In genomic region chr10:130728531-130729215, GRCh38 we compare ENCODE assay signal across 15 cellular contexts.
DNase-seq lines count a peak whose midpoint lies in the region; ATAC-seq, FAIRE-seq and TF ChIP-seq lines count a peak whose summit lies in the region.
"Had no signal": no experiment of that assay in that cellular context is flagged by ENCODE, and none has a peak within 500 bp of the region (broad histone marks: within the 10 kb centered on the region; RNA-seq: fewer than 3 reads in every experiment).

No MANE protein-coding gene starts in this region.

- WGBS in sigmoid colon, 2 donors: 85 to 89% methylated on average over 23 of the region's 23 CpGs

- H3K9me3 ChIP-seq in RWPE2 (ENCODE audit: severe bottlenecking) (no peaks in the 10 kb centered on the region), kidney (ENCODE audit: control insufficient read depth in 1 of 2, low read length in 2 of 2) (no peaks in the 10 kb centered on the region), sigmoid colon (no peaks in the 10 kb centered on the region)
- H3K9me3 ChIP-seq: HAP-1 had no signal

- no peak overlapping the region for H3K9ac ChIP-seq in kidney (ENCODE audit: low read length in 2 of 2)

- ATAC-seq in RWPE2 (ENCODE audit: low read depth) (no peak), HG02840 (IDR thresholded peaks at IDR 0.05; ENCODE audit: low FRiP score, unreplicated experiment) (no peak), HG02610 (IDR thresholded peaks at IDR 0.05; ENCODE audit: unreplicated experiment) (no peak)
- ATAC-seq: CD8-positive, alpha-beta T cell; GM12878 had no signal

- TF ChIP-seq CTCF in RWPE2 (IDR thresholded peaks at IDR 0.05; ENCODE audit: poor library complexity, severe bottlenecking) (no peak), kidney (IDR thresholded peaks at IDR 0.05; ENCODE audit: borderline replicate concordance, extremely low read depth, insufficient read depth) (no peak), sigmoid colon (IDR thresholded peaks at IDR 0.05) (no peak)

- TF ChIP-seq POLR2A in sigmoid colon (IDR thresholded peaks at IDR 0.05): no peak

- intact Hi-C loops in kidney (cut with DNase I) (no loop called here), sigmoid colon (cut with DNase I) (no loop called here)

- H3K36me3 ChIP-seq in RWPE2 (ENCODE audit: low read depth) (no peaks in the 10 kb centered on the region), kidney (ENCODE audit: control insufficient read depth in 1 of 2, insufficient read depth in 2 of 2, low read length in 2 of 2) (no peaks in the 10 kb centered on the region), sigmoid colon (no peaks in the 10 kb centered on the region)
- H3K36me3 ChIP-seq: HAP-1 had no signal

- no peak overlapping the region for H3K4me3 ChIP-seq in RWPE2 (ENCODE audit: severe bottlenecking)
- H3K4me3 ChIP-seq in kidney (ENCODE audit: low read length in 2 of 2): no peak overlapping the region
- H3K4me3 ChIP-seq in sigmoid colon: no peak overlapping the region
- H3K4me3 ChIP-seq: GM12878, HAP-1 had no signal

- FAIRE-seq in kidney (lab: Jason Lieb, UNC): no peak
- FAIRE-seq: A204.1, GM12878 had no signal

- DNase-seq in RWPE2 (ENCODE audit: low spot score) (peak; percentile 36), kidney (peak; percentile 56), sigmoid colon (peak; percentile 47)
- no peak for DNase-seq in stimulated activated CD4-positive, alpha-beta T cell treated with anti-CD3 and anti-CD28 coated beads, Interleukin-4, amount 100 ng/mL, for 1 hour
- no peak for DNase-seq in activated CD4-positive, alpha-beta T cell treated with anti-CD3 and anti-CD28 coated beads, Interleukin-2, amount 50 U/mL, for 1 hour
- DNase-seq: AML-193; Calu3; CD8-positive, alpha-beta T cell; DMS79 treated with DMSO at 0.1 percent for 48 hours had no signal

- no peak for TF ChIP-seq EP300 in sigmoid colon (IDR thresholded peaks at IDR 0.05)

- H3K27ac ChIP-seq in RWPE2 (ENCODE audit: poor library complexity, severe bottlenecking) (no peak overlapping the region), kidney (ENCODE audit: low read depth in 2 of 2, low read length in 2 of 2) (no peak overlapping the region), sigmoid colon (no peak overlapping the region)
- H3K27ac ChIP-seq: HL-60 had no signal

- no peaks in the 10 kb centered on the region for H3K4me1 ChIP-seq in RWPE2 (ENCODE audit: insufficient read depth, poor library complexity, severe bottlenecking)
- H3K4me1 ChIP-seq in kidney (ENCODE audit: control insufficient read depth in 1 of 2, insufficient read depth in 1 of 2, low read depth in 1 of 2, low read length in 2 of 2): no peaks in the 10 kb centered on the region
- H3K4me1 ChIP-seq in sigmoid colon: no peaks in the 10 kb centered on the region
- H3K4me1 ChIP-seq: HAP-1 had no signal

- H3K27me3 ChIP-seq in RWPE2 (ENCODE audit: insufficient read depth, poor library complexity, severe bottlenecking) (no peaks in the 10 kb centered on the region), sigmoid colon (peaks cover 0 to 7% (median 0%) of the 10 kb centered on the region in 3 donors)

Comparison
In these comparisons a context has a peak if more than half of its experiments do, and no peak if none do; other contexts are left out.
1. DNase-seq: peak in RWPE2 (single experiment), kidney (single experiment) and sigmoid colon (single experiment); none in stimulated activated CD4-positive, alpha-beta T cell treated with anti-CD3 and anti-CD28 coated beads, Interleukin-4, amount 100 ng/mL, for 1 hour (single experiment) and activated CD4-positive, alpha-beta T cell treated with anti-CD3 and anti-CD28 coated beads, Interleukin-2, amount 50 U/mL, for 1 hour (single experiment).